In genomic region chr9:87336914-87337333, GRCh38 we compare ENCODE assay signal across 8 cellular contexts.
DNase-seq lines count a peak whose midpoint lies in the region; ATAC-seq, FAIRE-seq and TF ChIP-seq lines count a peak whose summit lies in the region.

No MANE protein-coding gene starts in this region.

- no peaks in the 10 kb centered on the region for H3K36me3 ChIP-seq in body of pancreas (replicated peaks in 1 of 2; ENCODE audit: insufficient read depth in 1 of 2, low read depth in 2 of 2)

- peak overlapping the region in 1 of 2 donors; percentile 0 for H3K4me3 ChIP-seq in body of pancreas
- H3K4me3 ChIP-seq in retinal pigment epithelial cell (ENCODE audit: low read length) = peak overlapping the region; percentile 51

- WGBS in body of pancreas, 2 donors = 1 to 4% methylated on average over 12 of the region's 12 CpGs

- peaks cover 16% of the 10 kb centered on the region for H3K4me1 ChIP-seq in body of pancreas

- H3K27me3 ChIP-seq in body of pancreas = no peaks in the 10 kb centered on the region

- no peak for FAIRE-seq in GM12892 (lab: Jason Lieb, UNC)

- TF ChIP-seq POLR2A in body of pancreas (IDR thresholded peaks at IDR 0.05) (no peak), GM12892 (IDR thresholded peaks at IDR 0.05; ENCODE audit: low read depth, low read length) (no peak)

- TF ChIP-seq CTCF in body of pancreas (IDR thresholded peaks at IDR 0.05) (peak; percentile 54 to 86 (median 84)), retinal pigment epithelial cell (conservative IDR thresholded peaks at IDR 0.05; ENCODE audit: low read depth, low read length) (peak; percentile 57)

- peak; percentile 63 for ATAC-seq in HG03196 (IDR thresholded peaks at IDR 0.05; ENCODE audit: unreplicated experiment)
- peak; percentile 88 for ATAC-seq in body of pancreas
- ATAC-seq in GM18870 (IDR thresholded peaks at IDR 0.05; ENCODE audit: unreplicated experiment) = no peak

- intact Hi-C loops in body of pancreas (cut with DNase I) = loop anchor here (5.0 kb wide), 1 partner anchor 330 kb away; no protein-coding TSS in a partner anchor

- H3K9me3 ChIP-seq in body of pancreas = no peaks in the 10 kb centered on the region

- DNase-seq in EL (peak; percentile 78), NCI-H82 (lab: John Stamatoyannopoulos, UW) (peak; percentile 80), body of pancreas (peak; percentile 59 to 76 (median 68)), iPS DF 19.7 (ENCODE audit: low read depth, low spot score) (peak; percentile 40), retinal pigment epithelial cell (ENCODE audit: low read depth) (peak; percentile 46), GM12892 (ENCODE audit: insufficient read length) (no peak)

- H3K27ac ChIP-seq in body of pancreas = peak overlapping the region in 3 of 4 donors; percentile 11 to 55 (median 34)
